23 cellular contexts compared by ENCODE assay signal in genomic region chr4:71860643-71861042, GRCh38.
DNase-seq lines count a peak whose midpoint lies in the region; ATAC-seq and TF ChIP-seq lines count a peak whose summit lies in the region.
"Had no signal": no experiment of that assay in that cellular context is flagged by ENCODE, and none has a peak within 500 bp of the region (broad histone marks: within the 10 kb centered on the region; RNA-seq: fewer than 3 reads in every experiment).

No MANE protein-coding gene starts in this region.

- H3K36me3 ChIP-seq in breast epithelium: no peaks in the 10 kb centered on the region
- no peaks in the 10 kb centered on the region for H3K36me3 ChIP-seq in OCI-LY7 (ENCODE audit: insufficient read depth, low read length)
- H3K36me3 ChIP-seq in osteoblast (ENCODE audit: insufficient read depth, low read length): no peaks in the 10 kb centered on the region
- H3K36me3 ChIP-seq: brain microvascular endothelial cell, pancreas, suprapubic skin had no signal

- H3K27me3 ChIP-seq in breast epithelium (no peaks in the 10 kb centered on the region), osteoblast (ENCODE audit: insufficient read depth, low read length) (no peaks in the 10 kb centered on the region)
- H3K27me3 ChIP-seq: brain microvascular endothelial cell, pancreas, suprapubic skin had no signal

- H3K27me3 Mint-ChIP-seq in MCF 10A (ENCODE audit: insufficient read depth, unreplicated experiment): no peaks in the 10 kb centered on the region

- H3K4me2 ChIP-seq in OCI-LY7 (ENCODE audit: low read length) (no peak overlapping the region), osteoblast (ENCODE audit: insufficient read depth, low read length) (no peak overlapping the region)

- no peaks in the 10 kb centered on the region for H3K4me1 Mint-ChIP-seq in MCF 10A (ENCODE audit: insufficient read depth, unreplicated experiment)
- H3K4me1 Mint-ChIP-seq: CD14-positive monocyte; naive thymus-derived CD4-positive, alpha-beta T cell had no signal

- no peaks in the 10 kb centered on the region for H3K9me2 ChIP-seq in OCI-LY7 (ENCODE audit: insufficient read depth, low read length)

- H4K20me1 ChIP-seq in OCI-LY7 (ENCODE audit: insufficient read depth, low read length): no peaks in the 10 kb centered on the region
- H4K20me1 ChIP-seq in osteoblast (ENCODE audit: insufficient read depth, low read length): no peaks in the 10 kb centered on the region

- H2AFZ ChIP-seq in OCI-LY7 (ENCODE audit: low read length): no peak overlapping the region
- no peak overlapping the region for H2AFZ ChIP-seq in osteoblast (ENCODE audit: low read length)

- H3K27ac ChIP-seq in breast epithelium: no peak overlapping the region
- H3K27ac ChIP-seq in OCI-LY7 (ENCODE audit: low read depth, low read length, poor library complexity, severe bottlenecking): no peak overlapping the region
- no peak overlapping the region for H3K27ac ChIP-seq in osteoblast (ENCODE audit: low read depth, low read length)
- H3K27ac ChIP-seq: brain microvascular endothelial cell, coronary artery, pancreas, suprapubic skin, VCaP had no signal

- CTCF ChIA-PET in MCF 10A (lab: Yijun Ruan, JAX): interaction anchor here (0.6 kb wide), 1 partner anchor 452 kb away, joined by 3 read pairs; no protein-coding TSS in a partner anchor
- CTCF ChIA-PET in OCI-LY7 (lab: Charles Lee; ENCODE audit: unreplicated experiment): no interaction called here

- DNase-seq in MCF 10A (ENCODE audit: unreplicated experiment) (peak; percentile 39), breast epithelium (ENCODE audit: low spot score in 2 of 2) (no peak), OCI-LY7 (ENCODE audit: low spot score) (peak; percentile 39), choroid plexus epithelial cell (ENCODE audit: low read depth) (peak; percentile 0), osteoblast (ENCODE audit: insufficient read length, low spot score, missing footprints) (peak; percentile 15), NCI-H128 (lab: John Stamatoyannopoulos, UW; ENCODE audit: unreplicated experiment) (no peak), nucleus accumbens (lab: John Stamatoyannopoulos, UW) (no peak)
- DNase-seq: activated CD4-positive, alpha-beta T cell treated with anti-CD3 and anti-CD28 coated beads, Interleukin-2, amount 50 U/mL, for 1 hour; activated CD8-positive, alpha-beta memory T cell treated with anti-CD3 and anti-CD28 coated beads, Interleukin-2, amount 50 U/mL, for 4 hours; brain microvascular endothelial cell; naive thymus-derived CD4-positive, alpha-beta T cell; NCI-H1048; NCI-H2029; NCI-H524 treated with DMSO at 0.1 percent for 48 hours; pancreas; right cardiac atrium; SIG-M5; stimulated activated CD4-positive, alpha-beta T cell treated with anti-CD3 and anti-CD28 coated beads, Interleukin-15, amount 100 ng/mL, for 24 hours had no signal

- intact Hi-C loops in MCF 10A (cut with micrococcal nuclease): no loop called here
- intact Hi-C loops in breast epithelium (cut with DNase I; ENCODE audit: low total_unique reads): no loop called here
- intact Hi-C loops in OCI-LY7 (cut with micrococcal nuclease; ENCODE audit: unreplicated experiment): no loop called here

- BruUV-seq in MCF 10A (replicated peaks; lab: Mats Ljungman, UMichigan) (no TSS peak), OCI-LY7 (replicated peaks; lab: Mats Ljungman, UMichigan) (no TSS peak)

- no peak overlapping the region for H3K4me3 Mint-ChIP-seq in MCF 10A (ENCODE audit: unreplicated experiment)
- H3K4me3 Mint-ChIP-seq: CD14-positive monocyte; naive thymus-derived CD4-positive, alpha-beta T cell had no signal

- H3K36me3 Mint-ChIP-seq in MCF 10A (ENCODE audit: insufficient read depth, unreplicated experiment): no peaks in the 10 kb centered on the region
- H3K36me3 Mint-ChIP-seq: CD14-positive monocyte; naive thymus-derived CD4-positive, alpha-beta T cell had no signal

- H3K27ac Mint-ChIP-seq in MCF 10A (ENCODE audit: low read depth, unreplicated experiment): no peak overlapping the region
- H3K27ac Mint-ChIP-seq: CD14-positive monocyte; naive thymus-derived CD4-positive, alpha-beta T cell had no signal

- H3K79me2 ChIP-seq in OCI-LY7 (ENCODE audit: insufficient read depth, low read depth, low read length) (no peaks in the 10 kb centered on the region), osteoblast (ENCODE audit: insufficient read depth, low read length) (no peaks in the 10 kb centered on the region)

- no peaks in the 10 kb centered on the region for H3K4me1 ChIP-seq in breast epithelium
- H3K4me1 ChIP-seq in OCI-LY7 (ENCODE audit: insufficient read depth, low read length, poor library complexity, severe bottlenecking): no peaks in the 10 kb centered on the region
- H3K4me1 ChIP-seq in osteoblast (ENCODE audit: insufficient read depth, low read length): no peaks in the 10 kb centered on the region
- H3K4me1 ChIP-seq: suprapubic skin had no signal

- POLR2A ChIA-PET in MCF 10A (lab: Yijun Ruan, JAX) (interaction anchor here (0.7 kb wide), 1 partner anchor 487 kb away, joined by 3 read pairs; no protein-coding TSS in a partner anchor), OCI-LY7 (lab: Charles Lee) (no interaction called here)

- H3K9me3 ChIP-seq in breast epithelium (peaks cover 0 to 29% of the 10 kb centered on the region in 2 donors), OCI-LY7 (ENCODE audit: low read length) (peaks cover 12% of the 10 kb centered on the region; the same call in 1 of the 2 replicates), osteoblast (ENCODE audit: low read depth, low read length) (peaks cover 2% of the 10 kb centered on the region)
- H3K9me3 ChIP-seq: pancreas had no signal

- no peak for ATAC-seq in GM21526 (IDR thresholded peaks at IDR 0.05; ENCODE audit: low FRiP score, unreplicated experiment)
- ATAC-seq: naive thymus-derived CD4-positive, alpha-beta T cell; pancreas; right cardiac atrium had no signal

- H3K4me3 ChIP-seq in breast epithelium (no peak overlapping the region), OCI-LY7 (ENCODE audit: low read depth, low read length, poor library complexity, severe bottlenecking) (no peak overlapping the region), choroid plexus epithelial cell (ENCODE audit: low read depth, low read length) (no peak overlapping the region), osteoblast (ENCODE audit: insufficient read depth, low read length) (no peak overlapping the region)
- H3K4me3 ChIP-seq: coronary artery, pancreas, suprapubic skin had no signal

- TF ChIP-seq CTCF in MCF 10A (IDR thresholded peaks at IDR 0.05; ENCODE audit: unreplicated experiment) (no peak), breast epithelium (IDR thresholded peaks at IDR 0.05) (no peak), OCI-LY7 (conservative IDR thresholded peaks at IDR 0.05; ENCODE audit: low read length) (no peak), choroid plexus epithelial cell (conservative IDR thresholded peaks at IDR 0.05; ENCODE audit: low read depth, low read length) (no peak), osteoblast (IDR thresholded peaks at IDR 0.05; ENCODE audit: extremely low read depth, low read depth, low read length) (no peak)

- H3K9me3 Mint-ChIP-seq in MCF 10A (ENCODE audit: unreplicated experiment): peaks cover 16% of the 10 kb centered on the region

- no peak for TF ChIP-seq POLR2A in breast epithelium (IDR thresholded peaks at IDR 0.05)

Comparison
In these comparisons a context has a peak if more than half of its experiments do, and no peak if none do; other contexts are left out.
1. DNase-seq: peak in MCF 10A (single experiment), OCI-LY7 (single experiment), choroid plexus epithelial cell (single experiment) and osteoblast (single experiment); none in breast epithelium (0 of 2), NCI-H128 (single experiment) and nucleus accumbens (0 of 56).